In the genomic region with DNA sequence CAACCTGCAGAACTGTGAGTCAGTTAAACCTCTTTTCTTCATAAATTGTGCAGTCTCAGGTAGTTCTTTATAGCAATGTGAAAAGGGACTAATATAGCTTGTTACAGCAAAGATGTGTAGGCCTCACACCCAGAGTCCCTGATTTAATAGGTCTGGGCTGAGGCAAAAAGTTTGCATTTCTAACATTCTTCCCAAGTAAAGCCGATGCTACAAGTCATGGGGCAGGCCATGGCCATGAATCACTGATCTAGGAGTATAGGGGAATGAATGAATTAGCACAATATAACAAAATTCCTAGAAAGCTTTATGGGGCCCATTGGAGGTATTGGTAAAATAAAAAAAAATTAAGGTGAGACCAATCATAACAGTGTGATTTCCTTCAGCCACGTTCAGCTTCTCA, we compare ENCODE assay signal across 22 cellular contexts. TPM values are rescaled to one million over a fixed set of nuclear protein-coding genes. Genes with fewer than 3 reads are reported as not detected.
DNase-seq lines count a peak whose midpoint lies in the region; TF ChIP-seq lines count a peak whose summit lies in the region.
"Had no signal": no experiment of that assay in that cellular context is flagged by ENCODE, and none has a peak within 500 bp of the region (broad histone marks: within the 10 kb centered on the region; RNA-seq: fewer than 3 reads in every experiment).

No MANE protein-coding gene starts in this region.

- no peaks in the 10 kb centered on the region for H4K20me1 ChIP-seq in GM23248 (ENCODE audit: insufficient read depth)
- no peaks in the 10 kb centered on the region for H4K20me1 ChIP-seq in Karpas-422 (ENCODE audit: insufficient read depth, low read depth, low read length)
- H4K20me1 ChIP-seq: BLaER1 treated with 17β-estradiol and CSF1 and Interleukin-3, amounts not matched to agents 10 nM and 100 nM had no signal

- 24 to 30% methylated on average over 2 of the region's 2 CpGs for WGBS in GM23248 (ENCODE audit: low coverage in 1 of 2, low lambda C conversion rate in 2 of 2, missing lambda C conversion rate in 2 of 2), 2 experiments

- TF ChIP-seq CTCF in fibroblast of the aortic adventitia (IDR thresholded peaks at IDR 0.05; ENCODE audit: insufficient read depth, low read length) (no peak), retinal pigment epithelial cell (conservative IDR thresholded peaks at IDR 0.05; ENCODE audit: low read depth, low read length) (no peak), breast epithelium (IDR thresholded peaks at IDR 0.05) (no peak)

- H3K79me2 ChIP-seq in GM23248 (ENCODE audit: insufficient read depth), result no peaks in the 10 kb centered on the region
- no peaks in the 10 kb centered on the region for H3K79me2 ChIP-seq in Karpas-422 (ENCODE audit: low read length)

- TF ChIP-seq POLR2A in breast epithelium (IDR thresholded peaks at IDR 0.05), result no peak

- H3K27ac ChIP-seq in GM23248 (no peak overlapping the region), Karpas-422 (ENCODE audit: low read length) (no peak overlapping the region), breast epithelium (no peak overlapping the region)
- H3K27ac ChIP-seq: BLaER1 treated with 17β-estradiol and CSF1 and Interleukin-3, amounts not matched to agents 10 nM and 100 nM; RWPE1; SK-N-MC had no signal

- no peak overlapping the region for H3K4me3 ChIP-seq in GM23248
- no peak overlapping the region for H3K4me3 ChIP-seq in adipocyte (ENCODE audit: low read length)
- H3K4me3 ChIP-seq in fibroblast of the aortic adventitia (ENCODE audit: low read depth, low read length), result no peak overlapping the region
- H3K4me3 ChIP-seq in retinal pigment epithelial cell (ENCODE audit: low read length), result no peak overlapping the region
- H3K4me3 ChIP-seq in Karpas-422 (ENCODE audit: low read length), result no peak overlapping the region
- H3K4me3 ChIP-seq in breast epithelium, result no peak overlapping the region
- H3K4me3 ChIP-seq: BLaER1 treated with 17β-estradiol and CSF1 and Interleukin-3, amounts not matched to agents 10 nM and 100 nM; SK-N-MC had no signal

- H3K4me2 ChIP-seq in GM23248 (ENCODE audit: unreplicated experiment) (no peak overlapping the region), Karpas-422 (ENCODE audit: low read depth, low read length, poor library complexity, severe bottlenecking) (no peak overlapping the region)
- H3K4me2 ChIP-seq: BLaER1 treated with 17β-estradiol and CSF1 and Interleukin-3, amounts not matched to agents 10 nM and 100 nM had no signal

- H2AFZ ChIP-seq in GM23248 (no peak overlapping the region), Karpas-422 (ENCODE audit: low read length) (no peak overlapping the region)

- H3K27me3 ChIP-seq in GM23248 (replicated peaks; ENCODE audit: insufficient read depth) (peaks cover 8% of the 10 kb centered on the region; the same call in 1 of the 2 replicates), adipocyte (replicated peaks; ENCODE audit: control insufficient read depth, insufficient read depth, low read length) (no peaks in the 10 kb centered on the region), Karpas-422 (ENCODE audit: low read length) (no peaks in the 10 kb centered on the region), breast epithelium (no peaks in the 10 kb centered on the region)
- H3K27me3 ChIP-seq: BLaER1 treated with 17β-estradiol and CSF1 and Interleukin-3, amounts not matched to agents 10 nM and 100 nM had no signal

- H3F3A ChIP-seq in GM23248 (ENCODE audit: insufficient read depth), result no peaks in the 10 kb centered on the region

- DNase-seq in GM23248 (peak; percentile 16), adipocyte (ENCODE audit: low read depth) (peak; percentile 23), fibroblast of the aortic adventitia (ENCODE audit: low read depth) (peak; percentile 44), retinal pigment epithelial cell (ENCODE audit: low read depth) (peak; percentile 60), Karpas-422 (no peak), breast epithelium (ENCODE audit: low spot score in 2 of 2) (no peak), NCI-H1417 treated with DMSO at 0.1 percent for 48 hours (lab: John Stamatoyannopoulos, UW) (no peak), NCI-H526 treated with DMSO at 0.1 percent for 48 hours (lab: John Stamatoyannopoulos, UW) (no peak)
- DNase-seq: CD8-positive, alpha-beta T cell; DND-41; KBM-7; NCI-H1092 treated with DMSO at 0.1 percent for 48 hours; NCI-H146; NCI-H2029; NCI-H2227 treated with DMSO at 0.1 percent for 48 hours; NCI-H510A treated with DMSO at 0.1 percent for 48 hours; NCI-H774; NK-92 treated with Interleukin-12 subunit alpha and Interleukin-12 subunit beta, amount 100 ng/mL, for 24 hours; SHP77 treated with DMSO at 0.1 percent for 48 hours had no signal

- no peaks in the 10 kb centered on the region for H3K9me3 ChIP-seq in GM23248 (ENCODE audit: low read depth)
- H3K9me3 ChIP-seq in adipocyte (ENCODE audit: control insufficient read depth, low read length), result no peaks in the 10 kb centered on the region
- no peaks in the 10 kb centered on the region; the same call in 1 of the 2 replicates for H3K9me3 ChIP-seq in Karpas-422 (ENCODE audit: low read length)
- H3K9me3 ChIP-seq in breast epithelium, result no peaks in the 10 kb centered on the region
- H3K9me3 ChIP-seq: BLaER1 treated with 17β-estradiol and CSF1 and Interleukin-3, amounts not matched to agents 10 nM and 100 nM had no signal

- in situ Hi-C loops in GM23248 (cut with MboI), result no loop called here

- no peak overlapping the region for H3K9ac ChIP-seq in GM23248
- H3K9ac ChIP-seq in adipocyte (ENCODE audit: low read length), result no peak overlapping the region
- no peak overlapping the region for H3K9ac ChIP-seq in Karpas-422 (ENCODE audit: low read length)
- H3K9ac ChIP-seq: BLaER1 treated with 17β-estradiol and CSF1 and Interleukin-3, amounts not matched to agents 10 nM and 100 nM had no signal

- intact Hi-C loops in breast epithelium (cut with DNase I; ENCODE audit: low total_unique reads), result no loop called here

- no peaks in the 10 kb centered on the region for H3K36me3 ChIP-seq in GM23248 (ENCODE audit: low read depth)
- H3K36me3 ChIP-seq in adipocyte (ENCODE audit: control insufficient read depth, insufficient read depth, low read length, severe bottlenecking), result no peaks in the 10 kb centered on the region
- no peaks in the 10 kb centered on the region for H3K36me3 ChIP-seq in Karpas-422 (ENCODE audit: insufficient read depth, low read length)
- H3K36me3 ChIP-seq in breast epithelium, result no peaks in the 10 kb centered on the region
- H3K36me3 ChIP-seq: BLaER1 treated with 17β-estradiol and CSF1 and Interleukin-3, amounts not matched to agents 10 nM and 100 nM had no signal

- no peaks in the 10 kb centered on the region for H3K9me2 ChIP-seq in GM23248 (ENCODE audit: insufficient read depth)
- H3K9me2 ChIP-seq in Karpas-422 (replicated peaks; ENCODE audit: insufficient read depth, low read length), result no peaks in the 10 kb centered on the region

- H3K4me1 ChIP-seq in GM23248 (ENCODE audit: insufficient read depth) (no peaks in the 10 kb centered on the region), adipocyte (ENCODE audit: control insufficient read depth, insufficient read depth, low read length) (no peaks in the 10 kb centered on the region), Karpas-422 (ENCODE audit: low read length) (no peaks in the 10 kb centered on the region), breast epithelium (no peaks in the 10 kb centered on the region)
- H3K4me1 ChIP-seq: BLaER1 treated with 17β-estradiol and CSF1 and Interleukin-3, amounts not matched to agents 10 nM and 100 nM had no signal

RNA-seq across cellular contexts. Expression of a gene that starts 11.5 kb away (rescaled TPM):
- 6.3 TPM in 2 replicates for total RNA-seq in GM23248 (2014; rRNA removed; shearing (Covaris generic))
- polyA plus RNA-seq in GM23248 (2016; fragmentation: Nextera tagmentation; extraction: Ambion mirVana), result 3.6 and 5.8 TPM in 2 replicates
- total RNA-seq in fibroblast of the aortic adventitia (ENCODE audit: low replicate concordance) (20.8 and 53.9 TPM in 2 replicates), breast epithelium (10 to 100 TPM; 50.1 to 81.4 (median 60.6) TPM)
- not detected in 2 replicates for total RNA-seq in Karpas-422 (2014; rRNA removed; shearing (Covaris generic); ENCODE audit: low replicate concordance)

Comparison
In these comparisons a context has a peak if more than half of its experiments do, and no peak if none do; other contexts are left out.
1. DNase-seq: peak in GM23248 (single experiment), adipocyte (single experiment), fibroblast of the aortic adventitia (single experiment) and retinal pigment epithelial cell (single experiment); none in Karpas-422 (single experiment), breast epithelium (0 of 2), NCI-H1417 treated with DMSO at 0.1 percent for 48 hours (single experiment) and NCI-H526 treated with DMSO at 0.1 percent for 48 hours (single experiment).